1 cellular context compared by ENCODE assay signal in the genomic region with DNA sequence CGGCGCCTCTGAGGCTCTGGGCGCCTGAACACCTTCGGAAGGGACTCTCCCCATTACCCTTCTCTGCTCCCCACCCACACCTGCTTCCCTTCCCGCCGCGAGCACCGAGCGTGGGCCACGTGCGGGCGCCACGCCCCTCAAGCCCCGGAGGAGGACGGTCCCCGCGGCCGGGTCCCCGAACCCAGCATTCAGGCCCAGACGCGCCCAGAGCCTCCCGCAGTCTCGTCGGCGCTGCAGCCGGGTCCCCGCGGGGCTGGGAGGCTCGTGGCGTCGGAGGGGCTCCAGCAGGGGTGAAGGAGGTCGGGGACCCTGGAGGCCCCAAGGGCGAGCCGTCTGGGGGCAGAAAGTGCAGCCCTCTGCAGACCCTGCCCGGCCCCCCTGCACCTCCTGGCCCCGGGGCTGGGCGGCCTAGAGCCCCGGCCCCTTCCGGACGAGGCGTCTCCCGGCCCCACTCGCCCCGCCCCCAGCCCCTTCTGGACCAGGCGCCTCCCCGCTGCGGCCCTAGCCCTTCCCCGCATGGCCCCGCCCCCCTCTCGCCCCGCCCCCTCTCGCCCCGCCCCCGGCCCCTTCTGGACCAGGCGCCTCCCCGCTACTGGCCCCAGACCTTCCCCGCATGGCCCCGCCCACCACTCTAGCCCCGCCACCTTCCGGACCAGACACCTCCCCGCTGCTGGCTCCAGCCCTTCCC.
TF ChIP-seq lines count a peak whose summit lies in the region.

No MANE protein-coding gene starts in this region.

TF ChIP-seq in HEK293, 187 proteins besides CTCF, POLR2A, EP300 and RAD21 (continued from another document):
- TF ChIP-seq, protein P1, sequence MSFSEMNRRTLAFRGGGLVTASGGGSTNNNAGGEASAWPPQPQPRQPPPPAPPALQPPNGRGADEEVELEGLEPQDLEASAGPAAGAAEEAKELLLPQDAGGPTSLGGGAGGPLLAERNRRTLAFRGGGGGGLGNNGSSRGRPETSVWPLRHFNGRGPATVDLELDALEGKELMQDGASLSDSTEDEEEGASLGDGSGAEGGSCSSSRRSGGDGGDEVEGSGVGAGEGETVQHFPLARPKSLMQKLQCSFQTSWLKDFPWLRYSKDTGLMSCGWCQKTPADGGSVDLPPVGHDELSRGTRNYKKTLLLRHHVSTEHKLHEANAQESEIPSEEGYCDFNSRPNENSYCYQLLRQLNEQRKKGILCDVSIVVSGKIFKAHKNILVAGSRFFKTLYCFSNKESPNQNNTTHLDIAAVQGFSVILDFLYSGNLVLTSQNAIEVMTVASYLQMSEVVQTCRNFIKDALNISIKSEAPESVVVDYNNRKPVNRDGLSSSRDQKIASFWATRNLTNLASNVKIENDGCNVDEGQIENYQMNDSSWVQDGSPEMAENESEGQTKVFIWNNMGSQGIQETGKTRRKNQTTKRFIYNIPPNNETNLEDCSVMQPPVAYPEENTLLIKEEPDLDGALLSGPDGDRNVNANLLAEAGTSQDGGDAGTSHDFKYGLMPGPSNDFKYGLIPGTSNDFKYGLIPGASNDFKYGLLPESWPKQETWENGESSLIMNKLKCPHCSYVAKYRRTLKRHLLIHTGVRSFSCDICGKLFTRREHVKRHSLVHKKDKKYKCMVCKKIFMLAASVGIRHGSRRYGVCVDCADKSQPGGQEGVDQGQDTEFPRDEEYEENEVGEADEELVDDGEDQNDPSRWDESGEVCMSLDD (tag by site-specific recombination; IDR thresholded peaks at IDR 0.05) = peak; percentile 50; the same call in 1 of the 2 replicates
- TF ChIP-seq ZNF76 (tag by site-specific recombination; IDR thresholded peaks at IDR 0.05; ENCODE audit: borderline replicate concordance, low read depth) = peak; percentile 42; the same call in 1 of the 2 replicates
- TF ChIP-seq, protein P2, sequence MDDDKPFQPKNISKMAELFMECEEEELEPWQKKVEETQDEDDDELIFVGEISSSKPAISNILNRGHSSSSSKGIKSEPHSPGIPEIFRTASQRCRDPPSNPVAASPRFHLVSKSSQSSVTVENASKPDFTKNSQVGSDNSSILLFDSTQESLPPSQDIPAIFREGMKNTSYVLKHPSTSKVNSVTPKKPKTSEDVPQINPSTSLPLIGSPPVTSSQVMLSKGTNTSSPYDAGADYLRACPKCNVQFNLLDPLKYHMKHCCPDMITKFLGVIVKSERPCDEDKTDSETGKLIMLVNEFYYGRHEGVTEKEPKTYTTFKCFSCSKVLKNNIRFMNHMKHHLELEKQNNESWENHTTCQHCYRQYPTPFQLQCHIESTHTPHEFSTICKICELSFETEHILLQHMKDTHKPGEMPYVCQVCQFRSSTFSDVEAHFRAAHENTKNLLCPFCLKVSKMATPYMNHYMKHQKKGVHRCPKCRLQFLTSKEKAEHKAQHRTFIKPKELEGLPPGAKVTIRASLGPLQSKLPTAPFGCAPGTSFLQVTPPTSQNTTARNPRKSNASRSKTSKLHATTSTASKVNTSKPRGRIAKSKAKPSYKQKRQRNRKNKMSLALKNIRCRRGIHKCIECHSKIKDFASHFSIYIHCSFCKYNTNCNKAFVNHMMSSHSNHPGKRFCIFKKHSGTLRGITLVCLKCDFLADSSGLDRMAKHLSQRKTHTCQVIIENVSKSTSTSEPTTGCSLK (tag by site-specific recombination; IDR thresholded peaks at IDR 0.05) = no peak
- TF ChIP-seq, protein P3, sequence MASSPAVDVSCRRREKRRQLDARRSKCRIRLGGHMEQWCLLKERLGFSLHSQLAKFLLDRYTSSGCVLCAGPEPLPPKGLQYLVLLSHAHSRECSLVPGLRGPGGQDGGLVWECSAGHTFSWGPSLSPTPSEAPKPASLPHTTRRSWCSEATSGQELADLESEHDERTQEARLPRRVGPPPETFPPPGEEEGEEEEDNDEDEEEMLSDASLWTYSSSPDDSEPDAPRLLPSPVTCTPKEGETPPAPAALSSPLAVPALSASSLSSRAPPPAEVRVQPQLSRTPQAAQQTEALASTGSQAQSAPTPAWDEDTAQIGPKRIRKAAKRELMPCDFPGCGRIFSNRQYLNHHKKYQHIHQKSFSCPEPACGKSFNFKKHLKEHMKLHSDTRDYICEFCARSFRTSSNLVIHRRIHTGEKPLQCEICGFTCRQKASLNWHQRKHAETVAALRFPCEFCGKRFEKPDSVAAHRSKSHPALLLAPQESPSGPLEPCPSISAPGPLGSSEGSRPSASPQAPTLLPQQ (tag by site-specific recombination; IDR thresholded peaks at IDR 0.05) = 0 out of 2 replicates have a peak, but pooled peaks have one; percentile 54
- peak; percentile 25; the same call in 1 of the 2 replicates for TF ChIP-seq ZNF777 (tag by site-specific recombination; IDR thresholded peaks at IDR 0.05; ENCODE audit: borderline replicate concordance)
- TF ChIP-seq, protein P4, sequence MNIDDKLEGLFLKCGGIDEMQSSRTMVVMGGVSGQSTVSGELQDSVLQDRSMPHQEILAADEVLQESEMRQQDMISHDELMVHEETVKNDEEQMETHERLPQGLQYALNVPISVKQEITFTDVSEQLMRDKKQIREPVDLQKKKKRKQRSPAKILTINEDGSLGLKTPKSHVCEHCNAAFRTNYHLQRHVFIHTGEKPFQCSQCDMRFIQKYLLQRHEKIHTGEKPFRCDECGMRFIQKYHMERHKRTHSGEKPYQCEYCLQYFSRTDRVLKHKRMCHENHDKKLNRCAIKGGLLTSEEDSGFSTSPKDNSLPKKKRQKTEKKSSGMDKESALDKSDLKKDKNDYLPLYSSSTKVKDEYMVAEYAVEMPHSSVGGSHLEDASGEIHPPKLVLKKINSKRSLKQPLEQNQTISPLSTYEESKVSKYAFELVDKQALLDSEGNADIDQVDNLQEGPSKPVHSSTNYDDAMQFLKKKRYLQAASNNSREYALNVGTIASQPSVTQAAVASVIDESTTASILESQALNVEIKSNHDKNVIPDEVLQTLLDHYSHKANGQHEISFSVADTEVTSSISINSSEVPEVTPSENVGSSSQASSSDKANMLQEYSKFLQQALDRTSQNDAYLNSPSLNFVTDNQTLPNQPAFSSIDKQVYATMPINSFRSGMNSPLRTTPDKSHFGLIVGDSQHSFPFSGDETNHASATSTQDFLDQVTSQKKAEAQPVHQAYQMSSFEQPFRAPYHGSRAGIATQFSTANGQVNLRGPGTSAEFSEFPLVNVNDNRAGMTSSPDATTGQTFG (tag by site-specific recombination; IDR thresholded peaks at IDR 0.05; ENCODE audit: borderline replicate concordance) = no peak
- TF ChIP-seq KLF1 (tag by site-specific recombination; IDR thresholded peaks at IDR 0.05) = peak; percentile 53; the same call in 1 of the 2 replicates
- TF ChIP-seq, protein P5, sequence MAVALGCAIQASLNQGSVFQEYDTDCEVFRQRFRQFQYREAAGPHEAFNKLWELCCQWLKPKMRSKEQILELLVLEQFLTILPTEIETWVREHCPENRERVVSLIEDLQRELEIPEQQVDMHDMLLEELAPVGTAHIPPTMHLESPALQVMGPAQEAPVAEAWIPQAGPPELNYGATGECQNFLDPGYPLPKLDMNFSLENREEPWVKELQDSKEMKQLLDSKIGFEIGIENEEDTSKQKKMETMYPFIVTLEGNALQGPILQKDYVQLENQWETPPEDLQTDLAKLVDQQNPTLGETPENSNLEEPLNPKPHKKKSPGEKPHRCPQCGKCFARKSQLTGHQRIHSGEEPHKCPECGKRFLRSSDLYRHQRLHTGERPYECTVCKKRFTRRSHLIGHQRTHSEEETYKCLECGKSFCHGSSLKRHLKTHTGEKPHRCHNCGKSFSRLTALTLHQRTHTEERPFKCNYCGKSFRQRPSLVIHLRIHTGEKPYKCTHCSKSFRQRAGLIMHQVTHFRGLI (tag by site-specific recombination; IDR thresholded peaks at IDR 0.05) = no peak
- TF ChIP-seq, protein P6, sequence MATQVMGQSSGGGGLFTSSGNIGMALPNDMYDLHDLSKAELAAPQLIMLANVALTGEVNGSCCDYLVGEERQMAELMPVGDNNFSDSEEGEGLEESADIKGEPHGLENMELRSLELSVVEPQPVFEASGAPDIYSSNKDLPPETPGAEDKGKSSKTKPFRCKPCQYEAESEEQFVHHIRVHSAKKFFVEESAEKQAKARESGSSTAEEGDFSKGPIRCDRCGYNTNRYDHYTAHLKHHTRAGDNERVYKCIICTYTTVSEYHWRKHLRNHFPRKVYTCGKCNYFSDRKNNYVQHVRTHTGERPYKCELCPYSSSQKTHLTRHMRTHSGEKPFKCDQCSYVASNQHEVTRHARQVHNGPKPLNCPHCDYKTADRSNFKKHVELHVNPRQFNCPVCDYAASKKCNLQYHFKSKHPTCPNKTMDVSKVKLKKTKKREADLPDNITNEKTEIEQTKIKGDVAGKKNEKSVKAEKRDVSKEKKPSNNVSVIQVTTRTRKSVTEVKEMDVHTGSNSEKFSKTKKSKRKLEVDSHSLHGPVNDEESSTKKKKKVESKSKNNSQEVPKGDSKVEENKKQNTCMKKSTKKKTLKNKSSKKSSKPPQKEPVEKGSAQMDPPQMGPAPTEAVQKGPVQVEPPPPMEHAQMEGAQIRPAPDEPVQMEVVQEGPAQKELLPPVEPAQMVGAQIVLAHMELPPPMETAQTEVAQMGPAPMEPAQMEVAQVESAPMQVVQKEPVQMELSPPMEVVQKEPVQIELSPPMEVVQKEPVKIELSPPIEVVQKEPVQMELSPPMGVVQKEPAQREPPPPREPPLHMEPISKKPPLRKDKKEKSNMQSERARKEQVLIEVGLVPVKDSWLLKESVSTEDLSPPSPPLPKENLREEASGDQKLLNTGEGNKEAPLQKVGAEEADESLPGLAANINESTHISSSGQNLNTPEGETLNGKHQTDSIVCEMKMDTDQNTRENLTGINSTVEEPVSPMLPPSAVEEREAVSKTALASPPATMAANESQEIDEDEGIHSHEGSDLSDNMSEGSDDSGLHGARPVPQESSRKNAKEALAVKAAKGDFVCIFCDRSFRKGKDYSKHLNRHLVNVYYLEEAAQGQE (tag by site-specific recombination; IDR thresholded peaks at IDR 0.05) = no peak
- TF ChIP-seq SP2 (tag by site-specific recombination; IDR thresholded peaks at IDR 0.05) = peak; percentile 47
- TF ChIP-seq, protein P7, sequence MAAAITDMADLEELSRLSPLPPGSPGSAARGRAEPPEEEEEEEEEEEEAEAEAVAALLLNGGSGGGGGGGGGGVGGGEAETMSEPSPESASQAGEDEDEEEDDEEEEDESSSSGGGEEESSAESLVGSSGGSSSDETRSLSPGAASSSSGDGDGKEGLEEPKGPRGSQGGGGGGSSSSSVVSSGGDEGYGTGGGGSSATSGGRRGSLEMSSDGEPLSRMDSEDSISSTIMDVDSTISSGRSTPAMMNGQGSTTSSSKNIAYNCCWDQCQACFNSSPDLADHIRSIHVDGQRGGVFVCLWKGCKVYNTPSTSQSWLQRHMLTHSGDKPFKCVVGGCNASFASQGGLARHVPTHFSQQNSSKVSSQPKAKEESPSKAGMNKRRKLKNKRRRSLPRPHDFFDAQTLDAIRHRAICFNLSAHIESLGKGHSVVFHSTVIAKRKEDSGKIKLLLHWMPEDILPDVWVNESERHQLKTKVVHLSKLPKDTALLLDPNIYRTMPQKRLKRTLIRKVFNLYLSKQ (tag by site-specific recombination; IDR thresholded peaks at IDR 0.05; ENCODE audit: borderline replicate concordance) = no peak
- peak; percentile 60; the same call in 1 of the 2 replicates for TF ChIP-seq ZXDB (tag by site-specific recombination; IDR thresholded peaks at IDR 0.05)
- TF ChIP-seq, protein P8, sequence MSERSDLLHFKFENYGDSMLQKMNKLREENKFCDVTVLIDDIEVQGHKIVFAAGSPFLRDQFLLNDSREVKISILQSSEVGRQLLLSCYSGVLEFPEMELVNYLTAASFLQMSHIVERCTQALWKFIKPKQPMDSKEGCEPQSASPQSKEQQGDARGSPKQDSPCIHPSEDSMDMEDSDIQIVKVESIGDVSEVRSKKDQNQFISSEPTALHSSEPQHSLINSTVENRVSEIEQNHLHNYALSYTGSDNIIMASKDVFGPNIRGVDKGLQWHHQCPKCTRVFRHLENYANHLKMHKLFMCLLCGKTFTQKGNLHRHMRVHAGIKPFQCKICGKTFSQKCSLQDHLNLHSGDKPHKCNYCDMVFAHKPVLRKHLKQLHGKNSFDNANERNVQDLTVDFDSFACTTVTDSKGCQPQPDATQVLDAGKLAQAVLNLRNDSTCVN (tag by site-specific recombination; optimal IDR thresholded peaks at IDR 0.05) = peak; percentile 47
- peak; percentile 66 for TF ChIP-seq GLIS1 (tag by site-specific recombination; IDR thresholded peaks at IDR 0.05)
- TF ChIP-seq EGR2 (tag by site-specific recombination; IDR thresholded peaks at IDR 0.05; ENCODE audit: low read depth) = peak; percentile 63
- 0 out of 2 replicates have a peak, but pooled peaks have one; percentile 29 for TF ChIP-seq ZBTB7A (tag by site-specific recombination; IDR thresholded peaks at IDR 0.05; ENCODE audit: low read depth)
- peak; percentile 76 for TF ChIP-seq SP3 (tag by site-specific recombination; IDR thresholded peaks at IDR 0.05)
- TF ChIP-seq GLIS2 (tag by site-specific recombination; IDR thresholded peaks at IDR 0.05) = peak; percentile 62
